ENCODE assay signal across 22 cellular contexts in the genomic region with DNA sequence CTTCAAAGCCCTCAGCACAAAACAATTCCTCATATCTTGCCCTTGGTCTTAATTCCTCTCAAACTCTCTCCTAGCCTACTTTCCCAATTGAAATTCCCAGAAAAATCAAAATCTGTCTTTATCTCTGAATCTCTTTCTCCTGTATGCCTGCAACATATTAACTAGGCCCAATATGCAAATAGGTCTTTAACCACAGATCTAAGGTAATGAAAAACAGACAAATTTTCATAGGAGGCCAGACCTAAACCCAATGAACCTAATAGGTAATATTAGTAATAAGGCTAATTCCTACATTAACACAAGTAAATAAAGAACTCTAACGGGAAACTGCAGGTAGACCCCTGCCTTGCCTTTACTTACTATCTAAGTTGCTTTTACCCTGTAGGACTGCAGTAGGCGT. TPM values are rescaled to one million over a fixed set of nuclear protein-coding genes. Genes with fewer than 3 reads are reported as not detected.
DNase-seq lines count a peak whose midpoint lies in the region; ATAC-seq and TF ChIP-seq lines count a peak whose summit lies in the region.
"Had no signal": no experiment of that assay in that cellular context is flagged by ENCODE, and none has a peak within 500 bp of the region (broad histone marks: within the 10 kb centered on the region; RNA-seq: fewer than 3 reads in every experiment).

No MANE protein-coding gene starts in this region.

- no peaks in the 10 kb centered on the region for H3K36me3 Mint-ChIP-seq in natural killer cell
- H3K36me3 Mint-ChIP-seq in natural killer cell treated with Interleukin-12 subunit alpha and Interleukin-12 subunit beta and Interleukin-15 and Interleukin-18, amount 100 ng/mL, for 72 hours, result peaks cover 21% of the 10 kb centered on the region
- peaks cover under 1 to 17% (median 15%) of the 10 kb centered on the region in 3 donors for H3K36me3 Mint-ChIP-seq in immature natural killer cell

- H2AFZ ChIP-seq in Karpas-422 (ENCODE audit: low read length), result no peak overlapping the region
- H2AFZ ChIP-seq: parathyroid adenoma had no signal

- intact Hi-C loops in natural killer cell (cut with micrococcal nuclease), result no loop called here

- H3K4me3 ChIP-seq in Karpas-422 (ENCODE audit: low read length), result no peak overlapping the region
- H3K4me3 ChIP-seq: lung, sigmoid colon, thoracic aorta had no signal

- no peak overlapping the region for H3K9ac ChIP-seq in Karpas-422 (ENCODE audit: low read length)
- H3K9ac ChIP-seq: parathyroid adenoma had no signal

- peaks cover 47% of the 10 kb centered on the region for H3K36me3 ChIP-seq in Karpas-422 (ENCODE audit: insufficient read depth, low read length)

- DNase-seq in natural killer cell, result no peak
- no peak for DNase-seq in natural killer cell treated with Interleukin-12 subunit alpha and Interleukin-12 subunit beta and Interleukin-15 and Interleukin-18, amount 100 ng/mL, for 72 hours (ENCODE audit: low spot score)
- no peak for DNase-seq in Karpas-422
- no peak for DNase-seq in immature natural killer cell
- no peak for DNase-seq in cortex of kidney (lab: John Stamatoyannopoulos, UW)
- no peak for DNase-seq in amniotic stem cell (lab: John Stamatoyannopoulos, UW)
- no peak for DNase-seq in stimulated activated CD4-positive, alpha-beta T cell treated with anti-CD3 and anti-CD28 coated beads, Interleukin-1b, Interleukin-23, amount 100 ng/mL, for 48 hours
- DNase-seq: activated CD4-positive, alpha-beta T cell treated with anti-CD3 and anti-CD28 coated beads for 36 hours; activated CD8-positive, alpha-beta memory T cell treated with anti-CD3 and anti-CD28 coated beads, Interleukin-2, amount 50 U/mL, for 48 hours; activated gamma-delta T cell; anterior cingulate cortex; central memory CD4-positive, alpha-beta T cell; erythroblast; kidney; NCI-H1105 treated with DMSO at 0.1 percent for 48 hours; NCI-H524; sigmoid colon; stimulated activated naive CD4-positive, alpha-beta T cell had no signal

- peaks cover 75% of the 10 kb centered on the region for H3K79me2 ChIP-seq in Karpas-422 (ENCODE audit: low read length)

- peaks cover 16 to 17% of the 10 kb centered on the region in 2 donors for H3K4me1 Mint-ChIP-seq in natural killer cell
- peaks cover 14 to 21% of the 10 kb centered on the region in 2 donors for H3K4me1 Mint-ChIP-seq in natural killer cell treated with Interleukin-12 subunit alpha and Interleukin-12 subunit beta and Interleukin-15 and Interleukin-18, amount 100 ng/mL, for 72 hours (ENCODE audit: low read depth in 2 of 2)
- peaks cover 16 to 30% of the 10 kb centered on the region in 2 donors for H3K4me1 Mint-ChIP-seq in immature natural killer cell

- no peaks in the 10 kb centered on the region for H3K27me3 Mint-ChIP-seq in natural killer cell (ENCODE audit: low read depth in 2 of 2)
- H3K27me3 Mint-ChIP-seq in natural killer cell treated with Interleukin-12 subunit alpha and Interleukin-12 subunit beta and Interleukin-15 and Interleukin-18, amount 100 ng/mL, for 72 hours, result no peaks in the 10 kb centered on the region
- peaks cover 0 to 2% (median 0%) of the 10 kb centered on the region in 3 donors for H3K27me3 Mint-ChIP-seq in immature natural killer cell (ENCODE audit: low read depth in 3 of 3)
- H3K27me3 Mint-ChIP-seq: activated CD4-positive, alpha-beta T cell treated with anti-CD3 and anti-CD28 coated beads for 36 hours had no signal

- no peaks in the 10 kb centered on the region for H3K27me3 ChIP-seq in Karpas-422 (ENCODE audit: low read length)
- H3K27me3 ChIP-seq: sigmoid colon had no signal

- H3K4me3 Mint-ChIP-seq in natural killer cell (no peak overlapping the region), immature natural killer cell (no peak overlapping the region)
- H3K4me3 Mint-ChIP-seq in natural killer cell treated with Interleukin-12 subunit alpha and Interleukin-12 subunit beta and Interleukin-15 and Interleukin-18, amount 100 ng/mL, for 72 hours, result no peak overlapping the region
- H3K4me3 Mint-ChIP-seq: activated CD4-positive, alpha-beta T cell treated with anti-CD3 and anti-CD28 coated beads for 36 hours had no signal

- H3K27ac Mint-ChIP-seq in natural killer cell (peak overlapping the region; percentile 11 to 64), immature natural killer cell (peak overlapping the region in 5 of 6 donors; percentile 36 to 73 (median 53))
- H3K27ac Mint-ChIP-seq in natural killer cell treated with Interleukin-12 subunit alpha and Interleukin-12 subunit beta and Interleukin-15 and Interleukin-18, amount 100 ng/mL, for 72 hours, result no peak overlapping the region
- H3K27ac Mint-ChIP-seq: activated CD4-positive, alpha-beta T cell treated with anti-CD3 and anti-CD28 coated beads for 36 hours had no signal

- ATAC-seq in natural killer cell (no peak), GM19455 (IDR thresholded peaks at IDR 0.05; ENCODE audit: unreplicated experiment) (no peak)
- ATAC-seq in natural killer cell treated with Interleukin-12 subunit alpha and Interleukin-12 subunit beta and Interleukin-15 and Interleukin-18, amount 100 ng/mL, for 72 hours, result no peak
- ATAC-seq: activated CD4-positive, alpha-beta T cell treated with anti-CD3 and anti-CD28 coated beads for 36 hours had no signal

- H3K9me3 ChIP-seq in Karpas-422 (ENCODE audit: low read length), result no peaks in the 10 kb centered on the region
- H3K9me3 ChIP-seq: sigmoid colon, thoracic aorta had no signal

- peak overlapping the region; percentile 31; the same call in 1 of the 2 replicates for H3K27ac ChIP-seq in Karpas-422 (ENCODE audit: low read length)
- H3K27ac ChIP-seq: parathyroid adenoma, sigmoid colon, thoracic aorta had no signal

- peaks cover 21% of the 10 kb centered on the region for H4K20me1 ChIP-seq in Karpas-422 (ENCODE audit: insufficient read depth, low read depth, low read length)

- no peaks in the 10 kb centered on the region for H3K9me2 ChIP-seq in Karpas-422 (replicated peaks; ENCODE audit: insufficient read depth, low read length)

- no peak overlapping the region for H3K4me2 ChIP-seq in Karpas-422 (ENCODE audit: low read depth, low read length, poor library complexity, severe bottlenecking)

- H3K9me3 Mint-ChIP-seq in natural killer cell, result no peaks in the 10 kb centered on the region
- H3K9me3 Mint-ChIP-seq in natural killer cell treated with Interleukin-12 subunit alpha and Interleukin-12 subunit beta and Interleukin-15 and Interleukin-18, amount 100 ng/mL, for 72 hours, result no peaks in the 10 kb centered on the region
- H3K9me3 Mint-ChIP-seq in immature natural killer cell, result no peaks in the 10 kb centered on the region

- no peak for TF ChIP-seq CTCF in natural killer cell (IDR thresholded peaks at IDR 0.05)

- peaks cover 36% of the 10 kb centered on the region for H3K4me1 ChIP-seq in Karpas-422 (ENCODE audit: low read length)
- H3K4me1 ChIP-seq: parathyroid adenoma had no signal

RNA-seq across cellular contexts. Expression of gene WDR33, which starts 41.4 kb away (rescaled TPM):
- 10 to 100 TPM; 55.2 to 78.4 (median 55.3) TPM for total RNA-seq in natural killer cell
- total RNA-seq in natural killer cell treated with Interleukin-12 subunit alpha and Interleukin-12 subunit beta and Interleukin-15 and Interleukin-18, amount 100 ng/mL, for 72 hours, result 10 to 100 TPM; 70.6 to 85.3 TPM
- total RNA-seq in Karpas-422 (2014; rRNA removed; shearing (Covaris generic); ENCODE audit: low replicate concordance), result 33.6 and 65.0 TPM in 2 replicates
- polyA plus RNA-seq in immature natural killer cell, result 10 to 100 TPM; 18.6 to 49.8 (median 22.6) TPM

Comparison
In these comparisons a context has a peak if more than half of its experiments do, and no peak if none do; other contexts are left out.
1. H3K27ac Mint-ChIP-seq: peak in natural killer cell (2 of 2) and immature natural killer cell (5 of 6); none in natural killer cell treated with Interleukin-12 subunit alpha and Interleukin-12 subunit beta and Interleukin-15 and Interleukin-18, amount 100 ng/mL, for 72 hours (0 of 2).